ENCODE assay signal across 1 cellular context in the genomic region with DNA sequence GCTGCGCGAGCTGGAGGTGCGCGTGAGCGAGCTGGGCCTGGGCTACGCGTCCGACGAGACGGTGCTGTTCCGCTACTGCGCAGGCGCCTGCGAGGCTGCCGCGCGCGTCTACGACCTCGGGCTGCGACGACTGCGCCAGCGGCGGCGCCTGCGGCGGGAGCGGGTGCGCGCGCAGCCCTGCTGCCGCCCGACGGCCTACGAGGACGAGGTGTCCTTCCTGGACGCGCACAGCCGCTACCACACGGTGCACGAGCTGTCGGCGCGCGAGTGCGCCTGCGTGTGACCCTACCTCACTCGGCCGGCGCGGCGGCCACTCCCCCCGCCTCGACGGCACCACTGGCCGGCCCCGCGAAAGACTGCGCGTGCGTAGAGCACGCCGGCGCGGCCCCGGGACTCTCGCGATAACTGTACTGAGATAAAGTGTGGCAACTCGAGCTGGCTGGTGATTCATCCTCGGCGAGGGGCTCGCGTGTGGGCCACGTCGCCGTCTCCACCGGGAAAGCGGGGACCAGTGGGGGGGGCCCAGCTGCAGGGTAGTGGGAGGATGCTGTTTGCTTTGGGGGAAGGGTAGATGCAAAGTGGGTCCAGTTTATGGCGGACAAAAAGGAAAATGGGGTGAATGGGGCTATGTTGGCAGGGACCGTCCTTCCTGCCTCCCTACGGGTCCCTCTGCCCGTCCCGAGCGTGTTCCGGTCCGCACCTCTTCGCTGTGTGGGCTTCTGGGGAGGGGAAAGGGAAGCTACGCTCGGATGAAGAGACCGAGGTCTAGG.
TF ChIP-seq lines count a peak whose summit lies in the region.

No MANE protein-coding gene starts in this region.

TF ChIP-seq in K562, 482 proteins besides CTCF, POLR2A, EP300 and RAD21 (continued from another document and continues in another):
- TF ChIP-seq DPF2 (IDR thresholded peaks at IDR 0.05) (peak; percentile 95), SMAD4 (CRISPR knock-in tag; conservative IDR thresholded peaks at IDR 0.05) (peak; percentile 82; the same call in 1 of the 2 replicates), OTX1 (CRISPR knock-in tag; IDR thresholded peaks at IDR 0.05) (peak; percentile 91), CEBPB (tag; IDR thresholded peaks at IDR 0.05) (peak; percentile 93), MCM7 (IDR thresholded peaks at IDR 0.05) (no peak), TAF1 (IDR thresholded peaks at IDR 0.05; ENCODE audit: control insufficient read depth, extremely low read depth, insufficient read depth, low read length, severe bottlenecking) (peak; percentile 77), FOXM1 (IDR thresholded peaks at IDR 0.05; ENCODE audit: low read depth) (0 out of 2 replicates have a peak, but pooled peaks have one; percentile 15), FOXM1 (CRISPR knock-in tag; IDR thresholded peaks at IDR 0.05; ENCODE audit: low read depth) (no peak), FOS (IDR thresholded peaks at IDR 0.05; ENCODE audit: extremely low read depth, insufficient read length) (no peak), ZBTB17 (CRISPR knock-in tag; IDR thresholded peaks at IDR 0.05) (peak; percentile 75), NCOR1 (IDR thresholded peaks at IDR 0.05) (peak; percentile 50; the same call in 1 of the 2 replicates), JUN (IDR thresholded peaks at IDR 0.05; ENCODE audit: borderline replicate concordance, low read depth, low read length) (peak; percentile 91), JUN (CRISPR knock-in tag; IDR thresholded peaks at IDR 0.05; ENCODE audit: borderline replicate concordance) (peak; percentile 93; the same call in 1 of the 2 replicates), TCF7 (IDR thresholded peaks at IDR 0.05; ENCODE audit: borderline replicate concordance) (no peak), NFXL1 (CRISPR knock-in tag; IDR thresholded peaks at IDR 0.05) (peak; percentile 73; the same call in 1 of the 2 replicates), ZNF23 (CRISPR knock-in tag; IDR thresholded peaks at IDR 0.05) (no peak), ZNF197 (CRISPR knock-in tag; IDR thresholded peaks at IDR 0.05; ENCODE audit: low read depth) (peak; percentile 23; the same call in 1 of the 2 replicates), DACH1 (IDR thresholded peaks at IDR 0.05; ENCODE audit: partially characterized antibody) (peak; percentile 61), NFIX (CRISPR knock-in tag; IDR thresholded peaks at IDR 0.05; ENCODE audit: low read depth) (no peak), RBFOX2 (IDR thresholded peaks at IDR 0.05; ENCODE audit: low read depth, low read length) (peak; percentile 100), HCFC1 (IDR thresholded peaks at IDR 0.05; ENCODE audit: low read depth, low read length) (peak; percentile 60), ILK (tag; IDR thresholded peaks at IDR 0.05; ENCODE audit: borderline replicate concordance, low read depth) (no peak), MED1 (CRISPR knock-in tag; IDR thresholded peaks at IDR 0.05; ENCODE audit: borderline replicate concordance) (0 out of 2 replicates have a peak, but pooled peaks have one; percentile 63), RBM22 (IDR thresholded peaks at IDR 0.05; ENCODE audit: low read depth, low read length, poor library complexity, severe bottlenecking) (peak; percentile 94), TEAD4 (IDR thresholded peaks at IDR 0.05; ENCODE audit: low read length) (peak; percentile 21; the same call in 1 of the 2 replicates), TEAD4 (CRISPR knock-in tag; IDR thresholded peaks at IDR 0.05; ENCODE audit: borderline replicate concordance) (no peak), CBX1 (IDR thresholded peaks at IDR 0.05; ENCODE audit: low read depth) (peak; percentile 91), PHB2 (IDR thresholded peaks at IDR 0.05; ENCODE audit: low read depth) (no peak), POLR2G (IDR thresholded peaks at IDR 0.05; ENCODE audit: low read depth, low read length) (peak; percentile 100), SIN3B (IDR thresholded peaks at IDR 0.05; ENCODE audit: low read depth) (peak; percentile 71), CREB1 (IDR thresholded peaks at IDR 0.05) (peak; percentile 85), CREB1 (CRISPR knock-in tag; IDR thresholded peaks at IDR 0.05) (peak; percentile 80), ZEB2 (IDR thresholded peaks at IDR 0.05) (peak; percentile 21; the same call in 1 of the 2 replicates), ZNF239 (CRISPR knock-in tag; IDR thresholded peaks at IDR 0.05) (no peak), ZNF175 (CRISPR knock-in tag; IDR thresholded peaks at IDR 0.05; ENCODE audit: low read depth) (0 out of 2 replicates have a peak, but pooled peaks have one; percentile 45), ARID1B (IDR thresholded peaks at IDR 0.05) (peak; percentile 79), POLR3A (IDR thresholded peaks at IDR 0.05; ENCODE audit: borderline replicate concordance, extremely low read depth, insufficient read depth, insufficient read length) (no peak)
- TF ChIP-seq, protein P1, sequence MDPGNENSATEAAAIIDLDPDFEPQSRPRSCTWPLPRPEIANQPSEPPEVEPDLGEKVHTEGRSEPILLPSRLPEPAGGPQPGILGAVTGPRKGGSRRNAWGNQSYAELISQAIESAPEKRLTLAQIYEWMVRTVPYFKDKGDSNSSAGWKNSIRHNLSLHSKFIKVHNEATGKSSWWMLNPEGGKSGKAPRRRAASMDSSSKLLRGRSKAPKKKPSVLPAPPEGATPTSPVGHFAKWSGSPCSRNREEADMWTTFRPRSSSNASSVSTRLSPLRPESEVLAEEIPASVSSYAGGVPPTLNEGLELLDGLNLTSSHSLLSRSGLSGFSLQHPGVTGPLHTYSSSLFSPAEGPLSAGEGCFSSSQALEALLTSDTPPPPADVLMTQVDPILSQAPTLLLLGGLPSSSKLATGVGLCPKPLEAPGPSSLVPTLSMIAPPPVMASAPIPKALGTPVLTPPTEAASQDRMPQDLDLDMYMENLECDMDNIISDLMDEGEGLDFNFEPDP (CRISPR knock-in tag; IDR thresholded peaks at IDR 0.05), result peak; percentile 64; the same call in 1 of the 2 replicates
- TF ChIP-seq, protein P2, sequence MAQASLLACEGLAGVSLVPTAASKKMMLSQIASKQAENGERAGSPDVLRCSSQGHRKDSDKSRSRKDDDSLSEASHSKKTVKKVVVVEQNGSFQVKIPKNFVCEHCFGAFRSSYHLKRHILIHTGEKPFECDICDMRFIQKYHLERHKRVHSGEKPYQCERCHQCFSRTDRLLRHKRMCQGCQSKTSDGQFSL (CRISPR knock-in tag; IDR thresholded peaks at IDR 0.05), result peak; percentile 98
- TF ChIP-seq, protein P2 (tag; IDR thresholded peaks at IDR 0.05), result peak in 1 of 2 experiments; percentile 94; a peak in 2 of 4 replicates
- TF ChIP-seq, protein P3, sequence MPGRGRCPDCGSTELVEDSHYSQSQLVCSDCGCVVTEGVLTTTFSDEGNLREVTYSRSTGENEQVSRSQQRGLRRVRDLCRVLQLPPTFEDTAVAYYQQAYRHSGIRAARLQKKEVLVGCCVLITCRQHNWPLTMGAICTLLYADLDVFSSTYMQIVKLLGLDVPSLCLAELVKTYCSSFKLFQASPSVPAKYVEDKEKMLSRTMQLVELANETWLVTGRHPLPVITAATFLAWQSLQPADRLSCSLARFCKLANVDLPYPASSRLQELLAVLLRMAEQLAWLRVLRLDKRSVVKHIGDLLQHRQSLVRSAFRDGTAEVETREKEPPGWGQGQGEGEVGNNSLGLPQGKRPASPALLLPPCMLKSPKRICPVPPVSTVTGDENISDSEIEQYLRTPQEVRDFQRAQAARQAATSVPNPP (IDR thresholded peaks at IDR 0.05; ENCODE audit: borderline replicate concordance, insufficient read depth, insufficient read length), result no peak
- TF ChIP-seq, protein P4, sequence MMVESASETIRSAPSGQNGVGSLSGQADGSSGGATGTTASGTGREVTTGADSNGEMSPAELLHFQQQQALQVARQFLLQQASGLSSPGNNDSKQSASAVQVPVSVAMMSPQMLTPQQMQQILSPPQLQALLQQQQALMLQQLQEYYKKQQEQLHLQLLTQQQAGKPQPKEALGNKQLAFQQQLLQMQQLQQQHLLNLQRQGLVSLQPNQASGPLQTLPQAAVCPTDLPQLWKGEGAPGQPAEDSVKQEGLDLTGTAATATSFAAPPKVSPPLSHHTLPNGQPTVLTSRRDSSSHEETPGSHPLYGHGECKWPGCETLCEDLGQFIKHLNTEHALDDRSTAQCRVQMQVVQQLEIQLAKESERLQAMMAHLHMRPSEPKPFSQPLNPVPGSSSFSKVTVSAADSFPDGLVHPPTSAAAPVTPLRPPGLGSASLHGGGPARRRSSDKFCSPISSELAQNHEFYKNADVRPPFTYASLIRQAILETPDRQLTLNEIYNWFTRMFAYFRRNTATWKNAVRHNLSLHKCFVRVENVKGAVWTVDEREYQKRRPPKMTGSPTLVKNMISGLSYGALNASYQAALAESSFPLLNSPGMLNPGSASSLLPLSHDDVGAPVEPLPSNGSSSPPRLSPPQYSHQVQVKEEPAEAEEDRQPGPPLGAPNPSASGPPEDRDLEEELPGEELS (CRISPR knock-in tag; IDR thresholded peaks at IDR 0.05; ENCODE audit: borderline replicate concordance), result no peak
- TF ChIP-seq, protein P5, sequence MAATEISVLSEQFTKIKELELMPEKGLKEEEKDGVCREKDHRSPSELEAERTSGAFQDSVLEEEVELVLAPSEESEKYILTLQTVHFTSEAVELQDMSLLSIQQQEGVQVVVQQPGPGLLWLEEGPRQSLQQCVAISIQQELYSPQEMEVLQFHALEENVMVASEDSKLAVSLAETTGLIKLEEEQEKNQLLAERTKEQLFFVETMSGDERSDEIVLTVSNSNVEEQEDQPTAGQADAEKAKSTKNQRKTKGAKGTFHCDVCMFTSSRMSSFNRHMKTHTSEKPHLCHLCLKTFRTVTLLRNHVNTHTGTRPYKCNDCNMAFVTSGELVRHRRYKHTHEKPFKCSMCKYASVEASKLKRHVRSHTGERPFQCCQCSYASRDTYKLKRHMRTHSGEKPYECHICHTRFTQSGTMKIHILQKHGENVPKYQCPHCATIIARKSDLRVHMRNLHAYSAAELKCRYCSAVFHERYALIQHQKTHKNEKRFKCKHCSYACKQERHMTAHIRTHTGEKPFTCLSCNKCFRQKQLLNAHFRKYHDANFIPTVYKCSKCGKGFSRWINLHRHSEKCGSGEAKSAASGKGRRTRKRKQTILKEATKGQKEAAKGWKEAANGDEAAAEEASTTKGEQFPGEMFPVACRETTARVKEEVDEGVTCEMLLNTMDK (IDR thresholded peaks at IDR 0.05; ENCODE audit: borderline replicate concordance, insufficient read depth, low read depth, low read length, poor library complexity, severe bottlenecking), result no peak
- TF ChIP-seq, protein P6, sequence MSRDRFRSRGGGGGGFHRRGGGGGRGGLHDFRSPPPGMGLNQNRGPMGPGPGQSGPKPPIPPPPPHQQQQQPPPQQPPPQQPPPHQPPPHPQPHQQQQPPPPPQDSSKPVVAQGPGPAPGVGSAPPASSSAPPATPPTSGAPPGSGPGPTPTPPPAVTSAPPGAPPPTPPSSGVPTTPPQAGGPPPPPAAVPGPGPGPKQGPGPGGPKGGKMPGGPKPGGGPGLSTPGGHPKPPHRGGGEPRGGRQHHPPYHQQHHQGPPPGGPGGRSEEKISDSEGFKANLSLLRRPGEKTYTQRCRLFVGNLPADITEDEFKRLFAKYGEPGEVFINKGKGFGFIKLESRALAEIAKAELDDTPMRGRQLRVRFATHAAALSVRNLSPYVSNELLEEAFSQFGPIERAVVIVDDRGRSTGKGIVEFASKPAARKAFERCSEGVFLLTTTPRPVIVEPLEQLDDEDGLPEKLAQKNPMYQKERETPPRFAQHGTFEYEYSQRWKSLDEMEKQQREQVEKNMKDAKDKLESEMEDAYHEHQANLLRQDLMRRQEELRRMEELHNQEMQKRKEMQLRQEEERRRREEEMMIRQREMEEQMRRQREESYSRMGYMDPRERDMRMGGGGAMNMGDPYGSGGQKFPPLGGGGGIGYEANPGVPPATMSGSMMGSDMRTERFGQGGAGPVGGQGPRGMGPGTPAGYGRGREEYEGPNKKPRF (IDR thresholded peaks at IDR 0.05; ENCODE audit: low read depth, low read length), result no peak
- TF ChIP-seq, protein P7, sequence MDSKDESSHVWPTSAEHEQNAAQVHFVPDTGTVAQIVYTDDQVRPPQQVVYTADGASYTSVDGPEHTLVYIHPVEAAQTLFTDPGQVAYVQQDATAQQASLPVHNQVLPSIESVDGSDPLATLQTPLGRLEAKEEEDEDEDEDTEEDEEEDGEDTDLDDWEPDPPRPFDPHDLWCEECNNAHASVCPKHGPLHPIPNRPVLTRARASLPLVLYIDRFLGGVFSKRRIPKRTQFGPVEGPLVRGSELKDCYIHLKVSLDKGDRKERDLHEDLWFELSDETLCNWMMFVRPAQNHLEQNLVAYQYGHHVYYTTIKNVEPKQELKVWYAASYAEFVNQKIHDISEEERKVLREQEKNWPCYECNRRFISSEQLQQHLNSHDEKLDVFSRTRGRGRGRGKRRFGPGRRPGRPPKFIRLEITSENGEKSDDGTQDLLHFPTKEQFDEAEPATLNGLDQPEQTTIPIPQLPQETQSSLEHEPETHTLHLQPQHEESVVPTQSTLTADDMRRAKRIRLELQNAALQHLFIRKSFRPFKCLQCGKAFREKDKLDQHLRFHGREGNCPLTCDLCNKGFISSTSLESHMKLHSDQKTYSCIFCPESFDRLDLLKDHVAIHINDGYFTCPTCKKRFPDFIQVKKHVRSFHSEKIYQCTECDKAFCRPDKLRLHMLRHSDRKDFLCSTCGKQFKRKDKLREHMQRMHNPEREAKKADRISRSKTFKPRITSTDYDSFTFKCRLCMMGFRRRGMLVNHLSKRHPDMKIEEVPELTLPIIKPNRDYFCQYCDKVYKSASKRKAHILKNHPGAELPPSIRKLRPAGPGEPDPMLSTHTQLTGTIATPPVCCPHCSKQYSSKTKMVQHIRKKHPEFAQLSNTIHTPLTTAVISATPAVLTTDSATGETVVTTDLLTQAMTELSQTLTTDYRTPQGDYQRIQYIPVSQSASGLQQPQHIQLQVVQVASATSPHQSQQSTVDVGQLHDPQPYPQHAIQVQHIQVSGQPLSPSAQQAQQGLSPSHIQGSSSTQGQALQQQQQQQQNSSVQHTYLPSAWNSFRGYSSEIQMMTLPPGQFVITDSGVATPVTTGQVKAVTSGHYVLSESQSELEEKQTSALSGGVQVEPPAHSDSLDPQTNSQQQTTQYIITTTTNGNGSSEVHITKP (IDR thresholded peaks at IDR 0.05; ENCODE audit: partially characterized antibody), result peak; percentile 54
- TF ChIP-seq, protein P8, sequence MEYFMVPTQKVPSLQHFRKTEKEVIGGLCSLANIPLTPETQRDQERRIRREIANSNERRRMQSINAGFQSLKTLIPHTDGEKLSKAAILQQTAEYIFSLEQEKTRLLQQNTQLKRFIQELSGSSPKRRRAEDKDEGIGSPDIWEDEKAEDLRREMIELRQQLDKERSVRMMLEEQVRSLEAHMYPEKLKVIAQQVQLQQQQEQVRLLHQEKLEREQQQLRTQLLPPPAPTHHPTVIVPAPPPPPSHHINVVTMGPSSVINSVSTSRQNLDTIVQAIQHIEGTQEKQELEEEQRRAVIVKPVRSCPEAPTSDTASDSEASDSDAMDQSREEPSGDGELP (CRISPR knock-in tag; IDR thresholded peaks at IDR 0.05; ENCODE audit: borderline replicate concordance), result peak; percentile 94
- TF ChIP-seq, protein P9, sequence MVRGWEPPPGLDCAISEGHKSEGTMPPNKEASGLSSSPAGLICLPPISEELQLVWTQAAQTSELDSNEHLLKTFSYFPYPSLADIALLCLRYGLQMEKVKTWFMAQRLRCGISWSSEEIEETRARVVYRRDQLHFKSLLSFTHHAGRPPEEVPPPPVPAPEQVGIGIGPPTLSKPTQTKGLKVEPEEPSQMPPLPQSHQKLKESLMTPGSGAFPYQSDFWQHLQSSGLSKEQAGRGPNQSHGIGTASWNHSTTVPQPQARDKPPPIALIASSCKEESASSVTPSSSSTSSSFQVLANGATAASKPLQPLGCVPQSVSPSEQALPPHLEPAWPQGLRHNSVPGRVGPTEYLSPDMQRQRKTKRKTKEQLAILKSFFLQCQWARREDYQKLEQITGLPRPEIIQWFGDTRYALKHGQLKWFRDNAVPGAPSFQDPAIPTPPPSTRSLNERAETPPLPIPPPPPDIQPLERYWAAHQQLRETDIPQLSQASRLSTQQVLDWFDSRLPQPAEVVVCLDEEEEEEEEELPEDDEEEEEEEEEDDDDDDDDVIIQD (CRISPR knock-in tag; IDR thresholded peaks at IDR 0.05), result no peak
